Comparison of ENCODE assay signal across 16 cellular contexts in genomic region chr6:42378536-42378935, GRCh38.
A peak's percentile ranks its signal among the peaks of the same experiment; 100 is the strongest.
DNase-seq lines count a peak whose midpoint lies in the region; ATAC-seq and TF ChIP-seq lines count a peak whose summit lies in the region.
"Had no signal": no experiment of that assay in that cellular context is flagged by ENCODE, and none has a peak within 500 bp of the region (broad histone marks: within the 10 kb centered on the region; RNA-seq: fewer than 3 reads in every experiment).

No MANE protein-coding gene starts in this region.

- peak overlapping the region; percentile 49 for H3K4me2 ChIP-seq in BLaER1
- H3K4me2 ChIP-seq: PC-9 had no signal

- intact Hi-C loops in CD8-positive, alpha-beta T cell (cut with DNase I, micrococcal nuclease): loop anchor here in 1 of 2 experiments (5.0 kb wide), 1 partner anchor 44 kb away; no protein-coding TSS in a partner anchor
- intact Hi-C loops in thyroid gland (cut with DNase I): no loop called here

- CTCF ChIA-PET in CD8-positive, alpha-beta T cell (lab: Charles Lee): interaction anchor here (0.8 to 2.2 kb wide), 3 partner anchors 12 to 154 kb away, joined by 3 to 10 read pairs (median 4); no protein-coding TSS in a partner anchor
- CTCF ChIA-PET in T-cell (lab: Charles Lee): interaction anchor here in 1 of 2 donors (0.5 to 1.7 kb wide), 5 partner anchors 10 to 368 kb away, joined by 3 to 8 read pairs (median 3); partner anchors contain the start of gene TBCC

- TF ChIP-seq POLR2A in thyroid gland (IDR thresholded peaks at IDR 0.05): no peak

- peak overlapping the region; percentile 96 for H3K27ac Mint-ChIP-seq in CD8-positive, alpha-beta T cell
- peak overlapping the region; percentile 88 to 95 for H3K27ac Mint-ChIP-seq in T-cell
- H3K27ac Mint-ChIP-seq: nephron progenitor cell had no signal

- peak overlapping the region; percentile 67 for H3K4me3 Mint-ChIP-seq in CD8-positive, alpha-beta T cell
- H3K4me3 Mint-ChIP-seq in T-cell: peak overlapping the region; percentile 44 to 52 (median 50)
- H3K4me3 Mint-ChIP-seq: nephron progenitor cell had no signal

- H3K4me3 ChIP-seq in BLaER1 (no peak overlapping the region), thyroid gland (replicated peaks in 1 of 3) (no peak overlapping the region)
- no peak overlapping the region for H3K4me3 ChIP-seq in CD8-positive, alpha-beta T cell (ENCODE audit: low read depth, low read length)
- H3K4me3 ChIP-seq: coronary artery, PC-9 had no signal

- no peak for DNase-seq in CD8-positive, alpha-beta T cell
- no peak for DNase-seq in T-cell
- DNase-seq in globus pallidus (ENCODE audit: low spot score): peak; percentile 13
- DNase-seq in thyroid gland: no peak
- DNase-seq in NCI-H1092 (lab: John Stamatoyannopoulos, UW): no peak
- DNase-seq in stimulated activated naive CD4-positive, alpha-beta T cell (lab: John Stamatoyannopoulos, UW): no peak
- DNase-seq: anterior cingulate cortex, IMR-90, left colon, NCI-H1436, nephron progenitor cell, PC-9 had no signal

- POLR2A ChIA-PET in CD8-positive, alpha-beta T cell (lab: Charles Lee): interaction anchor here (0.8 to 2.6 kb wide), 5 partner anchors 8 to 74 kb away, joined by 3 to 12 read pairs (median 5); no protein-coding TSS in a partner anchor
- POLR2A ChIA-PET in T-cell (lab: Charles Lee): interaction anchor here in 1 of 2 donors (0.7 to 1.1 kb wide), 3 partner anchors 11 to 167 kb away, joined by 3 to 5 read pairs (median 3); no protein-coding TSS in a partner anchor

- H3K4me1 Mint-ChIP-seq in CD8-positive, alpha-beta T cell (ENCODE audit: low read depth): peaks cover 69% of the 10 kb centered on the region
- H3K4me1 Mint-ChIP-seq in T-cell: peaks cover 73 to 76% (median 75%) of the 10 kb centered on the region in 3 donors
- H3K4me1 Mint-ChIP-seq: nephron progenitor cell had no signal

- no peaks in the 10 kb centered on the region for H3K9me3 Mint-ChIP-seq in CD8-positive, alpha-beta T cell
- H3K9me3 Mint-ChIP-seq in T-cell: no peaks in the 10 kb centered on the region
- H3K9me3 Mint-ChIP-seq: nephron progenitor cell had no signal

- 91 to 92% methylated on average over 3 of the region's 3 CpGs for WGBS in thyroid gland, 2 donors

- H3K9ac ChIP-seq in BLaER1: no peak overlapping the region

- H3K27me3 ChIP-seq in BLaER1: no peaks in the 10 kb centered on the region
- no peaks in the 10 kb centered on the region for H3K27me3 ChIP-seq in CD8-positive, alpha-beta T cell (ENCODE audit: insufficient read depth, low read length)
- no peaks in the 10 kb centered on the region for H3K27me3 ChIP-seq in thyroid gland

- H4K20me1 ChIP-seq in BLaER1: peaks cover 98% of the 10 kb centered on the region

- no peak overlapping the region for H3K27ac ChIP-seq in BLaER1
- H3K27ac ChIP-seq in CD8-positive, alpha-beta T cell (ENCODE audit: low read depth, low read length): no peak overlapping the region
- H3K27ac ChIP-seq in thyroid gland: no peak overlapping the region
- H3K27ac ChIP-seq: coronary artery, PC-9 had no signal

- H3K36me3 Mint-ChIP-seq in CD8-positive, alpha-beta T cell: peaks cover 5% of the 10 kb centered on the region
- peaks cover 19% of the 10 kb centered on the region for H3K36me3 Mint-ChIP-seq in T-cell

- H3K27me3 Mint-ChIP-seq in CD8-positive, alpha-beta T cell (ENCODE audit: low read depth): no peaks in the 10 kb centered on the region
- no peaks in the 10 kb centered on the region for H3K27me3 Mint-ChIP-seq in T-cell

- H3K36me3 ChIP-seq in BLaER1 (peaks cover 28% of the 10 kb centered on the region), thyroid gland (no peaks in the 10 kb centered on the region)
- H3K36me3 ChIP-seq in CD8-positive, alpha-beta T cell (ENCODE audit: insufficient read depth, low read length): no peaks in the 10 kb centered on the region

- ATAC-seq in CD8-positive, alpha-beta T cell: no peak
- ATAC-seq in T-cell (replicated peaks in 1 of 4) (peak in 1 of 4 experiments; percentile 6), GM18858 (IDR thresholded peaks at IDR 0.05; ENCODE audit: unreplicated experiment) (no peak)
- ATAC-seq: esophagus mucosa, left colon had no signal

- H3K4me1 ChIP-seq in BLaER1 (peaks cover 70% of the 10 kb centered on the region), thyroid gland (no peaks in the 10 kb centered on the region)
- peaks cover 65% of the 10 kb centered on the region for H3K4me1 ChIP-seq in CD8-positive, alpha-beta T cell (ENCODE audit: insufficient read depth, low read length)

- H3K9me3 ChIP-seq in BLaER1 (no peaks in the 10 kb centered on the region), thyroid gland (no peaks in the 10 kb centered on the region)
- H3K9me3 ChIP-seq in CD8-positive, alpha-beta T cell (ENCODE audit: low read length): no peaks in the 10 kb centered on the region

- no peak for TF ChIP-seq CTCF in CD8-positive, alpha-beta T cell (IDR thresholded peaks at IDR 0.05)
- no peak for TF ChIP-seq CTCF in thyroid gland (IDR thresholded peaks at IDR 0.05)
